In genomic region chr17:78910885-78911284, GRCh38 we compare ENCODE assay signal across 1 cellular context.
TF ChIP-seq lines count a peak whose summit lies in the region.

No MANE protein-coding gene starts in this region.

TF ChIP-seq in IMR-90, 13 proteins besides CTCF, POLR2A, EP300 and RAD21 (continued from another document):
- TF ChIP-seq ELK1 (IDR thresholded peaks at IDR 0.05; ENCODE audit: borderline replicate concordance, low read depth, low read length) (no peak), CEBPB (IDR thresholded peaks at IDR 0.05; ENCODE audit: low read depth, low read length) (no peak)
TF ChIP-seq in IMR-90: peak in this region for 0.
